In genomic region chr7:108311446-108312168, GRCh38 we compare ENCODE assay signal across 12 cellular contexts.
DNase-seq lines count a peak whose midpoint lies in the region; ATAC-seq, FAIRE-seq and TF ChIP-seq lines count a peak whose summit lies in the region.
"Had no signal": no experiment of that assay in that cellular context is flagged by ENCODE, and none has a peak within 500 bp of the region (broad histone marks: within the 10 kb centered on the region; RNA-seq: fewer than 3 reads in every experiment).

No MANE protein-coding gene starts in this region.

- TSS peak; percentile 60 for BruUV-seq in endothelial cell of umbilical vein (replicated peaks; lab: Mats Ljungman, UMichigan)

- peak; percentile 83 for FAIRE-seq in endothelial cell of umbilical vein (lab: Jason Lieb, UNC)
- FAIRE-seq in pancreas (lab: Jason Lieb, UNC) = no peak

- H3K9me3 Mint-ChIP-seq in activated CD4-positive, alpha-beta memory T cell treated with anti-CD3 and anti-CD28 coated beads for 36 hours = peaks cover 3% of the 10 kb centered on the region

- ATAC-seq in GM19463 (IDR thresholded peaks at IDR 0.05; ENCODE audit: unreplicated experiment) (peak; percentile 52), HG03520 (IDR thresholded peaks at IDR 0.05; ENCODE audit: unreplicated experiment) (peak; percentile 50), pancreas (no peak), GM21447 (IDR thresholded peaks at IDR 0.05; ENCODE audit: unreplicated experiment) (no peak)
- ATAC-seq: HCT116 had no signal

- peak; percentile 7 for TF ChIP-seq POLR2A in endothelial cell of umbilical vein (IDR thresholded peaks at IDR 0.05; ENCODE audit: low read depth, low read length)

- H3K4me3 Mint-ChIP-seq in activated CD4-positive, alpha-beta memory T cell treated with anti-CD3 and anti-CD28 coated beads for 36 hours = no peak overlapping the region

- H3K9ac ChIP-seq in endothelial cell of umbilical vein (replicated peaks; ENCODE audit: extremely low read depth, insufficient read depth, low read length) = peak overlapping the region; percentile 88

- CTCF ChIA-PET in endothelial cell of umbilical vein (lab: Charles Lee) = interaction anchor here (1.3 kb wide), 1 partner anchor 10 kb away, joined by 3 read pairs; no protein-coding TSS in a partner anchor
- CTCF ChIA-PET in activated CD4-positive, alpha-beta memory T cell treated with anti-CD3 and anti-CD28 coated beads for 36 hours (lab: Charles Lee) = no interaction called here

- H3K27ac Mint-ChIP-seq in activated CD4-positive, alpha-beta memory T cell treated with anti-CD3 and anti-CD28 coated beads for 36 hours = no peak overlapping the region

- H3K9me3 ChIP-seq in endothelial cell of umbilical vein (replicated peaks; ENCODE audit: control insufficient read depth, insufficient read depth, low read length) = no peaks in the 10 kb centered on the region
- no peaks in the 10 kb centered on the region for H3K9me3 ChIP-seq in pancreas

- peaks cover 41% of the 10 kb centered on the region for H3K79me2 ChIP-seq in endothelial cell of umbilical vein (ENCODE audit: control insufficient read depth, insufficient read depth, low read length)

- dilution Hi-C loops in endothelial cell of umbilical vein (cut with MboI; ENCODE audit: extremely low pct_ligation_motif_present, low sequenced_read_pairs) = no loop called here

- peaks cover 60% of the 10 kb centered on the region for H3K4me1 ChIP-seq in endothelial cell of umbilical vein (ENCODE audit: control insufficient read depth, extremely low read depth, insufficient read depth, low read length)
- H3K4me1 ChIP-seq in pancreas = peaks cover 0 to 13% (median 0%) of the 10 kb centered on the region in 3 donors

- peaks cover 2% of the 10 kb centered on the region for H3K27me3 Mint-ChIP-seq in activated CD4-positive, alpha-beta memory T cell treated with anti-CD3 and anti-CD28 coated beads for 36 hours

- DNase-seq in AG09309 (ENCODE audit: low read depth) (peak; percentile 8), endothelial cell of umbilical vein (ENCODE audit: low read depth, low spot score) (peak; percentile 89), pancreas (no peak), head of caudate nucleus (no peak)
- no peak for DNase-seq in activated CD4-positive, alpha-beta memory T cell treated with anti-CD3 and anti-CD28 coated beads for 36 hours
- DNase-seq: C1 segment of cervical spinal cord, midbrain, NCI-H2227 treated with DMSO at 0.1 percent for 48 hours had no signal

- no peaks in the 10 kb centered on the region for H3K27me3 ChIP-seq in endothelial cell of umbilical vein (ENCODE audit: control insufficient read depth in 2 of 2, insufficient read depth in 2 of 2, low read length in 2 of 2)
- no peaks in the 10 kb centered on the region for H3K27me3 ChIP-seq in pancreas

- peak overlapping the region; percentile 86 for H3K4me2 ChIP-seq in endothelial cell of umbilical vein (ENCODE audit: insufficient read depth, low read length)

- intact Hi-C loops in endothelial cell of umbilical vein (cut with micrococcal nuclease) = loop anchor here (1.0 to 2.0 kb wide), 3 partner anchors 17 to 143 kb away; no protein-coding TSS in a partner anchor
- intact Hi-C loops in pancreas (cut with DNase I) = no loop called here
- intact Hi-C loops in head of caudate nucleus (cut with DNase I) = no loop called here
- intact Hi-C loops in activated CD4-positive, alpha-beta memory T cell treated with anti-CD3 and anti-CD28 coated beads for 36 hours (cut with micrococcal nuclease) = loop anchor here (5.0 kb wide), 1 partner anchor 106 kb away; no protein-coding TSS in a partner anchor

- 96 to 99% methylated on average over 3 of the region's 3 CpGs for WGBS in pancreas, 2 donors

- H3K36me3 Mint-ChIP-seq in activated CD4-positive, alpha-beta memory T cell treated with anti-CD3 and anti-CD28 coated beads for 36 hours = no peaks in the 10 kb centered on the region

- H3K4me3 ChIP-seq in AG09309 (ENCODE audit: control insufficient read depth, low read depth, low read length) (no peak overlapping the region), endothelial cell of umbilical vein (replicated peaks in 1 of 3; ENCODE audit: insufficient read depth in 1 of 3, low read depth in 1 of 3, low read length in 3 of 3) (no peak overlapping the region), pancreas (no peak overlapping the region)

- H3K9me1 ChIP-seq in endothelial cell of umbilical vein (replicated peaks; ENCODE audit: control insufficient read depth, extremely low read depth, insufficient read depth, low read length) = no peaks in the 10 kb centered on the region

- POLR2A ChIA-PET in endothelial cell of umbilical vein (lab: Charles Lee) = interaction anchor here (1.0 to 1.1 kb wide), 2 partner anchors 14 to 143 kb away, joined by 3 read pairs; no protein-coding TSS in a partner anchor
- POLR2A ChIA-PET in activated CD4-positive, alpha-beta memory T cell treated with anti-CD3 and anti-CD28 coated beads for 36 hours (lab: Charles Lee) = no interaction called here

- peaks cover 4% of the 10 kb centered on the region for H3K4me1 Mint-ChIP-seq in activated CD4-positive, alpha-beta memory T cell treated with anti-CD3 and anti-CD28 coated beads for 36 hours (ENCODE audit: low read depth)

- peak overlapping the region; percentile 95 for H3K27ac ChIP-seq in endothelial cell of umbilical vein (ENCODE audit: insufficient read depth, low read depth, low read length)
- no peak overlapping the region for H3K27ac ChIP-seq in pancreas

- H4K20me1 ChIP-seq in endothelial cell of umbilical vein (replicated peaks; ENCODE audit: control insufficient read depth, extremely low read depth, insufficient read depth, low read length) = no peaks in the 10 kb centered on the region

- TF ChIP-seq CTCF in AG09309 (IDR thresholded peaks at IDR 0.05; ENCODE audit: control insufficient read depth, insufficient read depth, low read depth, low read length, missing control alignments) (no peak), endothelial cell of umbilical vein (IDR thresholded peaks at IDR 0.05; ENCODE audit: extremely low read depth in 1 of 2, insufficient read depth in 1 of 2, low read depth in 1 of 2, low read length in 2 of 2) (no peak), pancreas (IDR thresholded peaks at IDR 0.05) (no peak)

- H2AFZ ChIP-seq in endothelial cell of umbilical vein (ENCODE audit: low read depth, low read length) = no peak overlapping the region

- H3K36me3 ChIP-seq in endothelial cell of umbilical vein (ENCODE audit: control insufficient read depth in 2 of 2, extremely low read depth in 1 of 2, insufficient read depth in 2 of 2, low read length in 2 of 2) (no peaks in the 10 kb centered on the region), pancreas (no peaks in the 10 kb centered on the region)

TF ChIP-seq in endothelial cell of umbilical vein, 7 proteins besides CTCF, POLR2A, EP300 and RAD21:
- peak; percentile 38 for TF ChIP-seq POLR2AphosphoS5 (IDR thresholded peaks at IDR 0.05; ENCODE audit: insufficient read depth, low read depth, low read length)
- peak; percentile 52 for TF ChIP-seq GATA2 (IDR thresholded peaks at IDR 0.05; ENCODE audit: insufficient read depth, insufficient read length, low read depth, low read length)
- peak; percentile 81 for TF ChIP-seq FOS (IDR thresholded peaks at IDR 0.05; ENCODE audit: borderline replicate concordance, insufficient read depth, low read length)
- peak; percentile 95 for TF ChIP-seq JUN (IDR thresholded peaks at IDR 0.05; ENCODE audit: borderline replicate concordance, insufficient read depth, insufficient read length, low read depth)
- TF ChIP-seq MYC (IDR thresholded peaks at IDR 0.05; ENCODE audit: low read depth, low read length) = no peak
- TF ChIP-seq MAX (IDR thresholded peaks at IDR 0.05; ENCODE audit: insufficient read depth, insufficient read length) = no peak
- no peak for TF ChIP-seq EZH2 (IDR thresholded peaks at IDR 0.05; ENCODE audit: borderline replicate concordance, low read depth, low read length, severe bottlenecking)
TF ChIP-seq in endothelial cell of umbilical vein: peak in this region for 4.

Comparison
In these comparisons a context has a peak if more than half of its experiments do, and no peak if none do; other contexts are left out.
1. DNase-seq: peak in AG09309 (single experiment) and endothelial cell of umbilical vein (single experiment); none in pancreas (0 of 6), head of caudate nucleus (0 of 42) and activated CD4-positive, alpha-beta memory T cell treated with anti-CD3 and anti-CD28 coated beads for 36 hours (single experiment).
2. ATAC-seq: peak in GM19463 (single experiment) and HG03520 (single experiment); none in pancreas (0 of 4) and GM21447 (single experiment).
3. intact Hi-C loops: an anchor here in endothelial cell of umbilical vein (1.0 to 2.0 kb wide) and activated CD4-positive, alpha-beta memory T cell treated with anti-CD3 and anti-CD28 coated beads for 36 hours (5.0 kb wide); none called in pancreas and head of caudate nucleus.